Comparison of ENCODE assay signal across 10 cellular contexts in genomic region chr2:28378679-28379392, GRCh38. TPM values are rescaled to one million over a fixed set of nuclear protein-coding genes. Genes with fewer than 3 reads are reported as not detected.
DNase-seq lines count a peak whose midpoint lies in the region; ATAC-seq and TF ChIP-seq lines count a peak whose summit lies in the region.
"Had no signal": no experiment of that assay in that cellular context is flagged by ENCODE, and none has a peak within 500 bp of the region (broad histone marks: within the 10 kb centered on the region; RNA-seq: fewer than 3 reads in every experiment).

No MANE protein-coding gene starts in this region.

- DNase-seq in activated naive CD4-positive, alpha-beta T cell treated with anti-CD3 and anti-CD28 coated beads, Interleukin-2, amount 10 ng/mL, durations not matched to agents 7 days and 5 days: peak; percentile 35
- no peak for DNase-seq in activated naive CD4-positive, alpha-beta T cell treated with Interleukin-2 at 50 U/mL for 16 hours
- DNase-seq in activated CD4-positive, alpha-beta memory T cell treated with anti-CD3 and anti-CD28 coated beads, Interleukin-2, amount 10 ng/mL, durations not matched to agents 7 days and 5 days: no peak
- DNase-seq in WTC11 (ENCODE audit: low spot score): no peak
- DNase-seq in RKO (ENCODE audit: low spot score): no peak
- DNase-seq in Ammon's horn (ENCODE audit: low spot score): no peak
- DNase-seq: anterior cingulate cortex; stimulated activated CD8-positive, alpha-beta memory T cell treated with anti-CD3 and anti-CD28 coated beads, Interleukin-4, amount 100 ng/mL, for 48 hours had no signal

- no peaks in the 10 kb centered on the region for H3K36me3 ChIP-seq in muscle layer of duodenum (ENCODE audit: control insufficient read depth in 1 of 2, insufficient read depth in 2 of 2, low read length in 2 of 2)
- no peaks in the 10 kb centered on the region for H3K36me3 ChIP-seq in urinary bladder (ENCODE audit: insufficient read depth)

- H3K27ac ChIP-seq in muscle layer of duodenum (ENCODE audit: low read length): peak overlapping the region; percentile 76
- peak overlapping the region; percentile 65 for H3K27ac ChIP-seq in urinary bladder (ENCODE audit: low read depth)

- H3K27me3 ChIP-seq in muscle layer of duodenum (ENCODE audit: low read depth, low read length): no peaks in the 10 kb centered on the region

- POLR2A ChIA-PET in activated CD4-positive, alpha-beta memory T cell treated with anti-CD3 and anti-CD28 coated beads, Interleukin-2, amount 10 ng/mL, durations not matched to agents 7 days and 5 days (lab: Charles Lee): interaction anchor here (0.9 to 7.3 kb wide), 10 partner anchors 11 to 489 kb away, joined by 3 to 82 read pairs (median 4); partner anchors contain the start of genes BABAM2, FOSL2 and RBKS
- POLR2A ChIA-PET in WTC11 (lab: Charles Lee): interaction anchor here (0.6 kb wide), 1 partner anchor 635 kb away, joined by 4 read pairs; no protein-coding TSS in a partner anchor

- peaks cover 61% of the 10 kb centered on the region for H3K27me3 Mint-ChIP-seq in activated naive CD4-positive, alpha-beta T cell treated with anti-CD3 and anti-CD28 coated beads, Interleukin-2, amount 10 ng/mL, durations not matched to agents 7 days and 5 days
- peaks cover 2% of the 10 kb centered on the region for H3K27me3 Mint-ChIP-seq in activated CD4-positive, alpha-beta memory T cell treated with anti-CD3 and anti-CD28 coated beads, Interleukin-2, amount 10 ng/mL, durations not matched to agents 7 days and 5 days
- peaks cover 46% of the 10 kb centered on the region for H3K27me3 Mint-ChIP-seq in WTC11 (ENCODE audit: low read depth)

- no peaks in the 10 kb centered on the region for H3K9me3 ChIP-seq in muscle layer of duodenum (ENCODE audit: control insufficient read depth in 1 of 2, low read length in 2 of 2)

- H3K27ac Mint-ChIP-seq in activated naive CD4-positive, alpha-beta T cell treated with anti-CD3 and anti-CD28 coated beads, Interleukin-2, amount 10 ng/mL, durations not matched to agents 7 days and 5 days: peak overlapping the region; percentile 85
- peak overlapping the region; percentile 71 for H3K27ac Mint-ChIP-seq in activated CD4-positive, alpha-beta memory T cell treated with anti-CD3 and anti-CD28 coated beads, Interleukin-2, amount 10 ng/mL, durations not matched to agents 7 days and 5 days
- H3K27ac Mint-ChIP-seq in WTC11: no peak overlapping the region

- H3K36me3 Mint-ChIP-seq in activated naive CD4-positive, alpha-beta T cell treated with anti-CD3 and anti-CD28 coated beads, Interleukin-2, amount 10 ng/mL, durations not matched to agents 7 days and 5 days: no peaks in the 10 kb centered on the region
- H3K36me3 Mint-ChIP-seq in activated CD4-positive, alpha-beta memory T cell treated with anti-CD3 and anti-CD28 coated beads, Interleukin-2, amount 10 ng/mL, durations not matched to agents 7 days and 5 days (ENCODE audit: low read depth): no peaks in the 10 kb centered on the region
- H3K36me3 Mint-ChIP-seq in WTC11: no peaks in the 10 kb centered on the region

- WGBS in urinary bladder: 80% methylated on average over 13 of the region's 13 CpGs

- H3K9me3 Mint-ChIP-seq in activated naive CD4-positive, alpha-beta T cell treated with anti-CD3 and anti-CD28 coated beads, Interleukin-2, amount 10 ng/mL, durations not matched to agents 7 days and 5 days: no peaks in the 10 kb centered on the region
- H3K9me3 Mint-ChIP-seq in activated CD4-positive, alpha-beta memory T cell treated with anti-CD3 and anti-CD28 coated beads, Interleukin-2, amount 10 ng/mL, durations not matched to agents 7 days and 5 days: no peaks in the 10 kb centered on the region
- no peaks in the 10 kb centered on the region for H3K9me3 Mint-ChIP-seq in WTC11

- ATAC-seq in WTC11: no peak

- H3K4me3 Mint-ChIP-seq in activated naive CD4-positive, alpha-beta T cell treated with anti-CD3 and anti-CD28 coated beads, Interleukin-2, amount 10 ng/mL, durations not matched to agents 7 days and 5 days: no peak overlapping the region
- no peak overlapping the region for H3K4me3 Mint-ChIP-seq in activated CD4-positive, alpha-beta memory T cell treated with anti-CD3 and anti-CD28 coated beads, Interleukin-2, amount 10 ng/mL, durations not matched to agents 7 days and 5 days
- no peak overlapping the region for H3K4me3 Mint-ChIP-seq in WTC11

- no peak overlapping the region for H3K4me3 ChIP-seq in muscle layer of duodenum (ENCODE audit: low read depth in 1 of 2, low read length in 2 of 2)
- no peak overlapping the region for H3K4me3 ChIP-seq in urinary bladder (ENCODE audit: low read depth, low read length)

- TF ChIP-seq CTCF in WTC11 (IDR thresholded peaks at IDR 0.05): no peak

- H3K4me1 ChIP-seq in muscle layer of duodenum (ENCODE audit: control insufficient read depth in 1 of 2, insufficient read depth in 2 of 2, low read length in 2 of 2) (peaks cover 0 to 4% of the 10 kb centered on the region in 2 donors), urinary bladder (ENCODE audit: insufficient read depth) (no peaks in the 10 kb centered on the region)

- H3K4me1 Mint-ChIP-seq in activated naive CD4-positive, alpha-beta T cell treated with anti-CD3 and anti-CD28 coated beads, Interleukin-2, amount 10 ng/mL, durations not matched to agents 7 days and 5 days: peaks cover 51% of the 10 kb centered on the region
- H3K4me1 Mint-ChIP-seq in activated CD4-positive, alpha-beta memory T cell treated with anti-CD3 and anti-CD28 coated beads, Interleukin-2, amount 10 ng/mL, durations not matched to agents 7 days and 5 days: peaks cover 36% of the 10 kb centered on the region
- peaks cover 5% of the 10 kb centered on the region for H3K4me1 Mint-ChIP-seq in WTC11

- CTCF ChIA-PET in activated naive CD4-positive, alpha-beta T cell treated with anti-CD3 and anti-CD28 coated beads, Interleukin-2, amount 10 ng/mL, durations not matched to agents 7 days and 5 days (lab: Charles Lee): interaction anchor here (1.1 to 1.9 kb wide), 3 partner anchors 8 to 12 kb away, joined by 3 to 6 read pairs (median 3); no protein-coding TSS in a partner anchor
- CTCF ChIA-PET in activated CD4-positive, alpha-beta memory T cell treated with anti-CD3 and anti-CD28 coated beads, Interleukin-2, amount 10 ng/mL, durations not matched to agents 7 days and 5 days (lab: Charles Lee): interaction anchor here (0.5 to 1.2 kb wide), 2 partner anchors 12 to 96 kb away, joined by 3 read pairs; no protein-coding TSS in a partner anchor
- CTCF ChIA-PET in WTC11 (lab: Charles Lee): no interaction called here

TF ChIP-seq in WTC11, 78 proteins besides CTCF, POLR2A, EP300 and RAD21 (continues in another document):
- TF ChIP-seq ZBTB21 (CRISPR knock-in tag; IDR thresholded peaks at IDR 0.05; ENCODE audit: borderline replicate concordance) (no peak), CREB1 (CRISPR knock-in tag; IDR thresholded peaks at IDR 0.05) (no peak), ETV6 (CRISPR knock-in tag; IDR thresholded peaks at IDR 0.05) (no peak), IRF2 (CRISPR knock-in tag; IDR thresholded peaks at IDR 0.05; ENCODE audit: borderline replicate concordance, low read depth) (no peak), FOXJ3 (CRISPR knock-in tag; IDR thresholded peaks at IDR 0.05; ENCODE audit: borderline replicate concordance) (no peak), SOX15 (CRISPR knock-in tag; IDR thresholded peaks at IDR 0.05) (no peak), ZNF425 (CRISPR knock-in tag; conservative IDR thresholded peaks at IDR 0.05) (no peak), AR (CRISPR knock-in tag; IDR thresholded peaks at IDR 0.05) (no peak), PRRX2 (CRISPR knock-in tag; IDR thresholded peaks at IDR 0.05) (no peak), NFYB (CRISPR knock-in tag; conservative IDR thresholded peaks at IDR 0.05; ENCODE audit: low read depth) (no peak)

RNA-seq across cellular contexts. Expression of gene FOSL2, which starts 13.8 kb away (rescaled TPM):
- 100 to 1,000 TPM in 1 of 2 experiments, 10 to 100 TPM in 1; 96.4 to 100 TPM for total RNA-seq in activated CD4-positive, alpha-beta memory T cell treated with anti-CD3 and anti-CD28 coated beads, Interleukin-2, amount 10 ng/mL, durations not matched to agents 7 days and 5 days
- 40.9 TPM for total RNA-seq in urinary bladder
- 112 TPM for polyA plus RNA-seq in urinary bladder
- total RNA-seq in WTC11 (2021): 3.9 to 4.5 TPM (median 4.0 TPM) in 3 replicates
